ENCODE assay signal across 30 cellular contexts in genomic region chr2:238615187-238615586, GRCh38.
"Had no signal": no experiment of that assay in that cellular context is flagged by ENCODE, and none has a peak within 500 bp of the region (broad histone marks: within the 10 kb centered on the region; RNA-seq: fewer than 3 reads in every experiment).

No MANE protein-coding gene starts in this region.

- H3K27me3 ChIP-seq: ascending aorta, cardiac muscle cell had no signal

- H3K4me3 ChIP-seq: ascending aorta, cardiac muscle cell, SJCRH30, SK-N-MC had no signal

- H3K4me1 ChIP-seq: ascending aorta, SJCRH30 had no signal

- ATAC-seq: activated CD8-positive, alpha-beta T cell treated with anti-CD3 and anti-CD28 coated beads for 36 hours; Panc1 had no signal

- H3K4me3 Mint-ChIP-seq: activated B cell treated with CpG ODN at 0.5 μM for 24 hours; activated CD8-positive, alpha-beta T cell treated with anti-CD3 and anti-CD28 coated beads for 36 hours; activated naive CD4-positive, alpha-beta T cell treated with anti-CD3 and anti-CD28 coated beads, Interleukin-2, amount 50 U/mL, for 24 hours; activated naive CD8-positive, alpha-beta T cell treated with anti-CD3 and anti-CD28 coated beads, Interleukin-2, amount 10 ng/mL, durations not matched to agents 7 days and 5 days; activated T-cell treated with anti-CD3 and anti-CD28 coated beads, Interleukin-2, amount 50 U/mL, for 24 hours; T-helper 1 cell treated with Interleukin-12 subunit alpha and Interleukin-12 subunit beta and Interleukin-4 antibody, amounts not matched to agents 30 μg/mL and 1 μg/mL, for 36 hours; T-helper 2 cell treated with Interferon-gamma antibody and Interleukin-4, amounts not matched to agents 5 μg/mL and 100 μg/mL, for 36 hours had no signal

- H3K27ac ChIP-seq: ascending aorta, cardiac muscle cell, SJCRH30, SK-N-MC had no signal

- H3K9me3 Mint-ChIP-seq: activated naive CD8-positive, alpha-beta T cell treated with anti-CD3 and anti-CD28 coated beads, Interleukin-2, amount 10 ng/mL, durations not matched to agents 7 days and 5 days; activated T-helper 2 cell treated with anti-CD3 and anti-CD28 coated beads, Interferon-gamma antibody, Interleukin-2, Interleukin-4, amounts not matched to agents 10 μg/mL and 5 μg/mL and 100 μg/mL, durations not matched to agents 14 hours and 24 hours and 36 hours; T-helper 1 cell treated with Interleukin-12 subunit alpha and Interleukin-12 subunit beta and Interleukin-4 antibody, amounts not matched to agents 30 μg/mL and 1 μg/mL, for 36 hours; T-helper 2 cell treated with Interferon-gamma antibody and Interleukin-4, amounts not matched to agents 5 μg/mL and 100 μg/mL, for 36 hours had no signal

- H3K27ac Mint-ChIP-seq: activated B cell treated with CpG ODN at 0.5 μM for 24 hours; activated CD8-positive, alpha-beta T cell treated with anti-CD3 and anti-CD28 coated beads for 36 hours; activated naive CD4-positive, alpha-beta T cell treated with anti-CD3 and anti-CD28 coated beads, Interleukin-2, amount 50 U/mL, for 24 hours; activated naive CD8-positive, alpha-beta T cell treated with anti-CD3 and anti-CD28 coated beads, Interleukin-2, amount 10 ng/mL, durations not matched to agents 7 days and 5 days; activated T-cell treated with anti-CD3 and anti-CD28 coated beads, Interleukin-2, amount 50 U/mL, for 24 hours; activated T-helper 2 cell treated with anti-CD3 and anti-CD28 coated beads, Interferon-gamma antibody, Interleukin-2, Interleukin-4, amounts not matched to agents 10 μg/mL and 5 μg/mL and 100 μg/mL, durations not matched to agents 14 hours and 24 hours and 36 hours; T-helper 1 cell treated with Interleukin-12 subunit alpha and Interleukin-12 subunit beta and Interleukin-4 antibody, amounts not matched to agents 30 μg/mL and 1 μg/mL, for 36 hours; T-helper 2 cell treated with Interferon-gamma antibody and Interleukin-4, amounts not matched to agents 5 μg/mL and 100 μg/mL, for 36 hours had no signal

- H3K36me3 ChIP-seq: ascending aorta, cardiac muscle cell had no signal

- H3K4me1 Mint-ChIP-seq: activated B cell treated with CpG ODN at 0.5 μM for 24 hours; activated naive CD4-positive, alpha-beta T cell treated with anti-CD3 and anti-CD28 coated beads, Interleukin-2, amount 50 U/mL, for 24 hours; activated naive CD8-positive, alpha-beta T cell treated with anti-CD3 and anti-CD28 coated beads, Interleukin-2, amount 10 ng/mL, durations not matched to agents 7 days and 5 days had no signal

- H3K9me3 ChIP-seq: SJCRH30 had no signal

- H3K36me3 Mint-ChIP-seq: activated naive CD4-positive, alpha-beta T cell treated with anti-CD3 and anti-CD28 coated beads, Interleukin-2, amount 50 U/mL, for 24 hours; activated naive CD8-positive, alpha-beta T cell treated with anti-CD3 and anti-CD28 coated beads, Interleukin-2, amount 10 ng/mL, durations not matched to agents 7 days and 5 days had no signal

- DNase-seq: activated B cell treated with CpG ODN at 0.5 μM for 24 hours; activated CD4-positive, alpha-beta T cell treated with anti-CD3 and anti-CD28 coated beads for 1 hour; activated CD4-positive, alpha-beta T cell treated with anti-CD3 and anti-CD28 coated beads for 48 hours; activated CD4-positive, alpha-beta T cell treated with anti-CD3 and anti-CD28 coated beads, Interleukin-2, amount 50 U/mL, for 4 hours; activated CD8-positive, alpha-beta T cell treated with anti-CD3 and anti-CD28 coated beads for 36 hours; activated gamma-delta T cell; activated naive CD4-positive, alpha-beta T cell treated with Interleukin-2 at 50 U/mL for 16 hours; activated naive CD8-positive, alpha-beta T cell treated with anti-CD3 and anti-CD28 coated beads, Interleukin-2, amount 10 ng/mL, durations not matched to agents 7 days and 5 days; activated T-cell treated with anti-CD3 and anti-CD28 coated beads, Interleukin-2, amount 50 U/mL, for 24 hours; amygdala; Karpas-422; KBM-7; NCI-H1048; NCI-H1105 treated with DMSO at 0.1 percent for 48 hours; NCI-H1436; NCI-H1694; NCI-H1930; NCI-H2081 treated with DMSO at 0.1 percent for 48 hours; NCI-H345; NCI-H524 treated with DMSO at 0.1 percent for 48 hours; SHP77; SJCRH30 had no signal
